ENCODE assay signal across 1 cellular context in genomic region chr16:67967183-67967955, GRCh38.
TF ChIP-seq lines count a peak whose summit lies in the region.

No MANE protein-coding gene starts in this region.

TF ChIP-seq in HepG2, 621 proteins besides CTCF, POLR2A, EP300 and RAD21 (continued from another document):
- no peak for TF ChIP-seq BCL3 (CRISPR knock-in tag; IDR thresholded peaks at IDR 0.05)
- TF ChIP-seq ZNF431 (CRISPR knock-in tag; IDR thresholded peaks at IDR 0.05; ENCODE audit: borderline replicate concordance, low read depth), result 0 out of 2 replicates have a peak, but pooled peaks have one; percentile 45
- TF ChIP-seq ZNF460 (CRISPR knock-in tag; IDR thresholded peaks at IDR 0.05; ENCODE audit: borderline replicate concordance), result no peak
- TF ChIP-seq THAP8 (CRISPR knock-in tag; IDR thresholded peaks at IDR 0.05; ENCODE audit: borderline replicate concordance), result no peak
- TF ChIP-seq ZNF232 (CRISPR knock-in tag; IDR thresholded peaks at IDR 0.05; ENCODE audit: borderline replicate concordance), result no peak; the same call in 1 of the 2 replicates
- TF ChIP-seq KLF11 (CRISPR knock-in tag; IDR thresholded peaks at IDR 0.05), result no peak
- TF ChIP-seq CREBL2 (CRISPR knock-in tag; IDR thresholded peaks at IDR 0.05; ENCODE audit: borderline replicate concordance), result 0 out of 2 replicates have a peak, but pooled peaks have one; percentile 28
- TF ChIP-seq SMYD3 (CRISPR knock-in tag; IDR thresholded peaks at IDR 0.05), result no peak
- no peak for TF ChIP-seq GTF3A (CRISPR knock-in tag; conservative IDR thresholded peaks at IDR 0.05)
- no peak for TF ChIP-seq FOXP1 (IDR thresholded peaks at IDR 0.05)
- TF ChIP-seq FOXP1 (CRISPR knock-in tag; IDR thresholded peaks at IDR 0.05), result no peak
- no peak for TF ChIP-seq PLSCR1 (CRISPR knock-in tag; IDR thresholded peaks at IDR 0.05; ENCODE audit: borderline replicate concordance)
- no peak for TF ChIP-seq SIX1 (CRISPR knock-in tag; IDR thresholded peaks at IDR 0.05; ENCODE audit: borderline replicate concordance)
- TF ChIP-seq RNF2 (conservative IDR thresholded peaks at IDR 0.05; ENCODE audit: low read depth), result no peak
- no peak for TF ChIP-seq ZNF468 (CRISPR knock-in tag; IDR thresholded peaks at IDR 0.05)
- TF ChIP-seq PCBP2 (optimal IDR thresholded peaks at IDR 0.05; ENCODE audit: low read depth, low read length, poor library complexity, severe bottlenecking), result no peak
- TF ChIP-seq ZNF205 (CRISPR knock-in tag; IDR thresholded peaks at IDR 0.05), result no peak
- TF ChIP-seq ZFYVE20 (CRISPR knock-in tag; IDR thresholded peaks at IDR 0.05; ENCODE audit: borderline replicate concordance, low read depth), result no peak
- no peak for TF ChIP-seq SNAPC2 (CRISPR knock-in tag; IDR thresholded peaks at IDR 0.05)
- TF ChIP-seq HNRNPUL1 (IDR thresholded peaks at IDR 0.05; ENCODE audit: low read depth, low read length), result no peak
- no peak for TF ChIP-seq ZIK1 (CRISPR knock-in tag; IDR thresholded peaks at IDR 0.05; ENCODE audit: borderline replicate concordance, low read depth)
- 0 out of 2 replicates have a peak, but pooled peaks have one; percentile 30 for TF ChIP-seq ZNF615 (CRISPR knock-in tag; IDR thresholded peaks at IDR 0.05; ENCODE audit: borderline replicate concordance)
- TF ChIP-seq SNAI1 (CRISPR knock-in tag; IDR thresholded peaks at IDR 0.05; ENCODE audit: borderline replicate concordance), result 0 out of 2 replicates have a peak, but pooled peaks have one; percentile 38
- no peak for TF ChIP-seq U2AF2 (IDR thresholded peaks at IDR 0.05; ENCODE audit: low read depth, low read length)
- TF ChIP-seq ZNF580 (CRISPR knock-in tag; IDR thresholded peaks at IDR 0.05; ENCODE audit: borderline replicate concordance, low read depth), result no peak
- TF ChIP-seq HOMEZ (CRISPR knock-in tag; IDR thresholded peaks at IDR 0.05; ENCODE audit: low read depth), result no peak
- TF ChIP-seq TCF7L2 (IDR thresholded peaks at IDR 0.05; ENCODE audit: low read depth, low read length), result no peak
- TF ChIP-seq MED8 (CRISPR knock-in tag; IDR thresholded peaks at IDR 0.05; ENCODE audit: insufficient replicate concordance), result peak; percentile 33
- TF ChIP-seq SRSF9 (IDR thresholded peaks at IDR 0.05; ENCODE audit: borderline replicate concordance, insufficient read depth, low read depth, low read length, poor library complexity, severe bottlenecking), result no peak
- no peak for TF ChIP-seq ELF4 (CRISPR knock-in tag; IDR thresholded peaks at IDR 0.05; ENCODE audit: borderline replicate concordance)
- no peak for TF ChIP-seq ZNF326 (CRISPR knock-in tag; IDR thresholded peaks at IDR 0.05; ENCODE audit: borderline replicate concordance)
- TF ChIP-seq YEATS2 (CRISPR knock-in tag; IDR thresholded peaks at IDR 0.05; ENCODE audit: borderline replicate concordance), result no peak
- TF ChIP-seq JDP2 (CRISPR knock-in tag; IDR thresholded peaks at IDR 0.05; ENCODE audit: borderline replicate concordance), result no peak
- no peak for TF ChIP-seq MAF1 (CRISPR knock-in tag; IDR thresholded peaks at IDR 0.05; ENCODE audit: borderline replicate concordance)
- no peak; the same call in 1 of the 2 replicates for TF ChIP-seq KDM2A (CRISPR knock-in tag; IDR thresholded peaks at IDR 0.05; ENCODE audit: borderline replicate concordance, low read depth)
- TF ChIP-seq ATF5 (CRISPR knock-in tag; IDR thresholded peaks at IDR 0.05; ENCODE audit: low read depth), result no peak
- peak; percentile 72 for TF ChIP-seq SNAPC4 (CRISPR knock-in tag; IDR thresholded peaks at IDR 0.05)
- TF ChIP-seq ZFX (CRISPR knock-in tag; IDR thresholded peaks at IDR 0.05; ENCODE audit: low read depth), result no peak
